ENCODE assay signal across 10 cellular contexts in the genomic region with DNA sequence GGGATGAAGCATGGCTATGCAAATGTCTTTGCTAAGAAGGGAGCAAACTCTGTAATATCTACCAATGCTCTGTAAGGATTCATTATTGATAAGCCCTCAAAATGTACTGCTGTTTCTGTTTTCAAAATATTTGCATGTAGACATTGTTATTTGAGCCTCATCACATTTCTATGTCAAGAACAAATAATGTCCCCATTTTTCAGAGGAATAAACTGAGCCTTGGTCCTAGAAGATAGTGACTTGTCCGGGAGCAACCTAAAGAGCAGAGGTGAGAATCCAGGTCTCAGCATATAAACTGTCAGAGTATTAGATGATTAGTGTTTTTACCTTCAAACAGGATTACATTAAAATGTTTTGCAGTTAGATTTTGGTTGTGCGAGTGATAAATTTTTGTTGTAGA.
"Had no signal": no experiment of that assay in that cellular context is flagged by ENCODE, and none has a peak within 500 bp of the region (broad histone marks: within the 10 kb centered on the region; RNA-seq: fewer than 3 reads in every experiment).

No MANE protein-coding gene starts in this region.

- H3K4me1 ChIP-seq: HAP-1 had no signal

- DNase-seq: GM23248, GOT3, H7, H9, HCEC 1CT, HFFc6 had no signal

- H3K4me3 ChIP-seq: GM23248, GM23338, HAP-1 had no signal

- H3K36me3 ChIP-seq: HAP-1 had no signal

- H3K9me3 ChIP-seq: HAP-1 had no signal

- H3K4me2 ChIP-seq: GM23338 had no signal

- H3K27ac ChIP-seq: GM23248 had no signal

- ATAC-seq: GM23338, HCT116 had no signal

- H3K9ac ChIP-seq: GM23248 had no signal

- H2AFZ ChIP-seq: GM23248, GM23338 had no signal

- FAIRE-seq: H54 had no signal
